In genomic region chr6:44297063-44298038, GRCh38 we compare ENCODE assay signal across 8 cellular contexts. TPM values are rescaled to one million over a fixed set of nuclear protein-coding genes. Genes with fewer than 3 reads are reported as not detected.
DNase-seq lines count a peak whose midpoint lies in the region; ATAC-seq, FAIRE-seq and TF ChIP-seq lines count a peak whose summit lies in the region.

No MANE protein-coding gene starts in this region.

- H3K4me2 ChIP-seq in H1 (ENCODE audit: insufficient read depth in 1 of 2, low read depth in 2 of 2, low read length in 2 of 2), result peak overlapping the region; percentile 65 to 70

- H4K5ac ChIP-seq in H1 (ENCODE audit: insufficient read length, low read depth, low read length), result no peak overlapping the region

- H2BK20ac ChIP-seq in H1 (ENCODE audit: low read length), result no peak overlapping the region

- no peak overlapping the region for H3K14ac ChIP-seq in H1 (ENCODE audit: insufficient read length)

- TF ChIP-seq EP300 in H1 (IDR thresholded peaks at IDR 0.05; ENCODE audit: borderline replicate concordance in 1 of 2, low read depth in 2 of 2, low read length in 2 of 2), result no peak

- H4K91ac ChIP-seq in H1 (replicated peaks; ENCODE audit: insufficient read length, low read length), result no peak overlapping the region

- no peak for TF ChIP-seq RAD21 in H1 (IDR thresholded peaks at IDR 0.05 in 1 of 2, conservative IDR thresholded peaks at IDR 0.05 in 1 of 2; ENCODE audit: low read depth in 2 of 2, low read length in 2 of 2)

- H2AFZ ChIP-seq in H1 (ENCODE audit: low read length), result peak overlapping the region; percentile 6; the same call in 1 of the 2 replicates

- no peaks in the 10 kb centered on the region for H3K79me1 ChIP-seq in H1 (ENCODE audit: low read depth, low read length)

- peaks cover 59% of the 10 kb centered on the region for H3K27me3 Mint-ChIP-seq in CD4-positive, CD25-positive, alpha-beta regulatory T cell
- H3K27me3 Mint-ChIP-seq in activated CD8-positive, alpha-beta T cell treated with anti-CD3 and anti-CD28 coated beads for 36 hours, result peaks cover 31% of the 10 kb centered on the region
- H3K27me3 Mint-ChIP-seq in stimulated activated memory B cell treated with anti-CD40 and anti-IgM and Interleukin-4, amounts not matched to agents 10 μg/mL and 1 μg/mL and 100 μg/mL, for 72 hours, result peaks cover 69% of the 10 kb centered on the region

- H3K9me3 ChIP-seq in CD4-positive, CD25-positive, alpha-beta regulatory T cell (ENCODE audit: control insufficient read depth in 2 of 2, low read length in 2 of 2), result no peaks in the 10 kb centered on the region
- H3K9me3 ChIP-seq in MG63 (no peaks in the 10 kb centered on the region), H1 (ENCODE audit: insufficient read depth in 2 of 2, low read depth in 1 of 2, low read length in 1 of 2) (no peaks in the 10 kb centered on the region), mucosa of descending colon (no peaks in the 10 kb centered on the region)

- peaks cover 16% of the 10 kb centered on the region for H3K4me1 ChIP-seq in CD4-positive, CD25-positive, alpha-beta regulatory T cell (ENCODE audit: control insufficient read depth, insufficient read depth, low read length, poor library complexity, severe bottlenecking)
- H3K4me1 ChIP-seq in H1 (replicated peaks in 1 of 4; ENCODE audit: control insufficient read depth in 3 of 4, insufficient read depth in 4 of 4, low read length in 3 of 4), result peaks cover 0 to 5% (median 4%) of the 10 kb centered on the region in 4 experiments; a peak in 4 of 7 replicates
- peaks cover 10% of the 10 kb centered on the region for H3K4me1 ChIP-seq in mucosa of descending colon (ENCODE audit: low read depth)

- H3K9me3 Mint-ChIP-seq in CD4-positive, CD25-positive, alpha-beta regulatory T cell, result peaks cover 0 to 2% (median 0%) of the 10 kb centered on the region in 7 donors
- no peaks in the 10 kb centered on the region for H3K9me3 Mint-ChIP-seq in activated CD8-positive, alpha-beta T cell treated with anti-CD3 and anti-CD28 coated beads for 36 hours
- no peaks in the 10 kb centered on the region for H3K9me3 Mint-ChIP-seq in stimulated activated memory B cell treated with anti-CD40 and anti-IgM and Interleukin-4, amounts not matched to agents 10 μg/mL and 1 μg/mL and 100 μg/mL, for 72 hours

- H3K4me3 Mint-ChIP-seq in CD4-positive, CD25-positive, alpha-beta regulatory T cell, result peak overlapping the region in 3 of 4 donors; percentile 36 to 74 (median 53)
- peak overlapping the region; percentile 53 for H3K4me3 Mint-ChIP-seq in activated CD8-positive, alpha-beta T cell treated with anti-CD3 and anti-CD28 coated beads for 36 hours
- peak overlapping the region; percentile 55 for H3K4me3 Mint-ChIP-seq in stimulated activated memory B cell treated with anti-CD40 and anti-IgM and Interleukin-4, amounts not matched to agents 10 μg/mL and 1 μg/mL and 100 μg/mL, for 72 hours

- H3K23ac ChIP-seq in H1 (ENCODE audit: insufficient read length), result no peak overlapping the region

- ATAC-seq in CD4-positive, CD25-positive, alpha-beta regulatory T cell (ENCODE audit: low read depth in 2 of 2), result peak; percentile 64 to 66
- peak; percentile 90 for ATAC-seq in activated CD8-positive, alpha-beta T cell treated with anti-CD3 and anti-CD28 coated beads for 36 hours
- ATAC-seq in mucosa of descending colon, result peak; percentile 77
- ATAC-seq in stimulated activated memory B cell treated with anti-CD40 and anti-IgM and Interleukin-4, amounts not matched to agents 10 μg/mL and 1 μg/mL and 100 μg/mL, for 72 hours, result peak; percentile 71
- ATAC-seq in HG03565 (IDR thresholded peaks at IDR 0.05; ENCODE audit: unreplicated experiment), result no peak

- H3K27me3 ChIP-seq in CD4-positive, CD25-positive, alpha-beta regulatory T cell (ENCODE audit: control insufficient read depth, insufficient read depth, low read length), result peaks cover 21% of the 10 kb centered on the region
- H3K27me3 ChIP-seq in MG63 (peaks cover 58% of the 10 kb centered on the region), H1 (replicated peaks in 1 of 4; ENCODE audit: control insufficient read depth in 3 of 4, extremely low read depth in 1 of 4, insufficient read depth in 3 of 4, low read length in 3 of 4) (peaks cover 0 to 19% (median 14%) of the 10 kb centered on the region in 4 experiments; a peak in 6 of 7 replicates)

- peaks cover 0 to 17% (median 0%) of the 10 kb centered on the region in 4 donors for H3K4me1 Mint-ChIP-seq in CD4-positive, CD25-positive, alpha-beta regulatory T cell
- peaks cover 11% of the 10 kb centered on the region for H3K4me1 Mint-ChIP-seq in activated CD8-positive, alpha-beta T cell treated with anti-CD3 and anti-CD28 coated beads for 36 hours (ENCODE audit: low read depth)
- peaks cover 18% of the 10 kb centered on the region for H3K4me1 Mint-ChIP-seq in stimulated activated memory B cell treated with anti-CD40 and anti-IgM and Interleukin-4, amounts not matched to agents 10 μg/mL and 1 μg/mL and 100 μg/mL, for 72 hours

- H3K18ac ChIP-seq in H1 (ENCODE audit: extremely low read depth, low read length), result peak overlapping the region; percentile 24; the same call in 1 of the 2 replicates

- intact Hi-C loops in activated CD8-positive, alpha-beta T cell treated with anti-CD3 and anti-CD28 coated beads for 36 hours (cut with micrococcal nuclease), result no loop called here
- intact Hi-C loops in mucosa of descending colon (cut with DNase I, micrococcal nuclease), result no loop called here

- H3K9ac ChIP-seq in H1 (replicated peaks in 1 of 4; ENCODE audit: extremely low read depth in 1 of 4, low read depth in 3 of 4, low read length in 3 of 4), result peak overlapping the region; percentile 5 to 46 (median 25); a peak in 5 of 7 replicates

- TF ChIP-seq POLR2A in H1 (IDR thresholded peaks at IDR 0.05; ENCODE audit: control extremely low read depth in 1 of 2, low read depth in 2 of 2, low read length in 2 of 2), result peak in 1 of 2 experiments; percentile 38; a peak in 1 of 3 replicates

- 0 out of 2 replicates have a peak overlapping the region, but pooled peaks have one; percentile 13 for H2BK5ac ChIP-seq in H1 (ENCODE audit: low read depth, low read length)

- 2% methylated on average over 33 of the region's 86 CpGs; no CpG with 5 or more reads in 1 of the 2 experiments for whole genome bisulfite sequencing in H1 (ENCODE audit: extremely low coverage in 1 of 2, insufficient coverage in 1 of 2, insufficient read length in 1 of 2, insufficient replicate concordance in 2 of 2, low coverage in 1 of 2, low lambda C conversion rate in 2 of 2, missing lambda C conversion rate in 1 of 2), 2 experiments

- no peak overlapping the region for H3K4ac ChIP-seq in H1 (replicated peaks; ENCODE audit: insufficient read length, low read depth, low read length)

- CTCF ChIA-PET in activated CD8-positive, alpha-beta T cell treated with anti-CD3 and anti-CD28 coated beads for 36 hours (lab: Charles Lee), result interaction anchor here (0.6 to 5.3 kb wide), 6 partner anchors 15 to 63 kb away, joined by 3 to 36 read pairs (median 7); partner anchors contain the start of gene AARS2
- CTCF ChIA-PET in H1 (lab: Charles Lee; ENCODE audit: partially characterized antibody), result interaction anchor here (0.6 to 9.3 kb wide), 13 partner anchors 8 to 46 kb away, joined by 3 to 108 read pairs (median 7); partner anchors contain the start of genes AARS2, SLC35B2 and TMEM151B

- no peak for TF ChIP-seq CTCF in activated CD8-positive, alpha-beta T cell treated with anti-CD3 and anti-CD28 coated beads for 36 hours (IDR thresholded peaks at IDR 0.05)
- TF ChIP-seq CTCF in H1 (IDR thresholded peaks at IDR 0.05; ENCODE audit: control extremely low read depth in 1 of 3, insufficient read depth in 1 of 3, low read depth in 1 of 3, low read length in 3 of 3) (no peak), mucosa of descending colon (IDR thresholded peaks at IDR 0.05) (no peak)

- H3K79me2 ChIP-seq in H1 (ENCODE audit: control insufficient read depth in 1 of 2, insufficient read depth in 2 of 2, low read length in 2 of 2), result no peaks in the 10 kb centered on the region

- H2AK5ac ChIP-seq in H1 (ENCODE audit: low read depth, low read length), result no peak overlapping the region

- H3K27ac Mint-ChIP-seq in CD4-positive, CD25-positive, alpha-beta regulatory T cell, result no peak overlapping the region
- peak overlapping the region; percentile 15 for H3K27ac Mint-ChIP-seq in activated CD8-positive, alpha-beta T cell treated with anti-CD3 and anti-CD28 coated beads for 36 hours
- H3K27ac Mint-ChIP-seq in stimulated activated memory B cell treated with anti-CD40 and anti-IgM and Interleukin-4, amounts not matched to agents 10 μg/mL and 1 μg/mL and 100 μg/mL, for 72 hours, result no peak overlapping the region

- H3K23me2 ChIP-seq in H1 (ENCODE audit: low read depth, low read length), result peaks cover 14% of the 10 kb centered on the region

- H2BK12ac ChIP-seq in H1 (ENCODE audit: low read depth, low read length), result peak overlapping the region; percentile 50; the same call in 1 of the 2 replicates

- H2BK15ac ChIP-seq in H1 (ENCODE audit: low read length), result no peak overlapping the region

- FAIRE-seq in H1 (lab: Jason Lieb, UNC), result no peak

- DNase-seq in CD4-positive, CD25-positive, alpha-beta regulatory T cell, result peak in 2 of 3 donors; percentile 44 to 49
- peak; percentile 75 for DNase-seq in MG63
- peak; percentile 67 for DNase-seq in activated CD8-positive, alpha-beta T cell treated with anti-CD3 and anti-CD28 coated beads for 36 hours
- DNase-seq in H1 (ENCODE audit: low read depth in 1 of 2, low spot score in 2 of 2), result peak in 1 of 2 experiments; percentile 87
- DNase-seq in mucosa of descending colon, result peak in 2 of 3 donors; percentile 45 to 61
- no peak for DNase-seq in DMS114 treated with DMSO at 0.1 percent for 48 hours (lab: John Stamatoyannopoulos, UW; ENCODE audit: unreplicated experiment)

- H4K8ac ChIP-seq in H1 (ENCODE audit: extremely low read depth, insufficient read depth, low read length), result peak overlapping the region; percentile 63

- no peak overlapping the region for H3K4me3 ChIP-seq in CD4-positive, CD25-positive, alpha-beta regulatory T cell (ENCODE audit: low read depth, low read length)
- H3K4me3 ChIP-seq in MG63 (peak overlapping the region; percentile 40), H1 (ENCODE audit: extremely low read depth in 1 of 4, insufficient read depth in 2 of 4, low read depth in 3 of 4, low read length in 4 of 4) (peak overlapping the region; percentile 44 to 83 (median 68)), mucosa of descending colon (no peak overlapping the region)

- peak overlapping the region; percentile 7 for H3K56ac ChIP-seq in H1 (replicated peaks; ENCODE audit: insufficient read length, low read depth, low read length)

- H3K36me3 Mint-ChIP-seq in CD4-positive, CD25-positive, alpha-beta regulatory T cell, result peaks cover 18% of the 10 kb centered on the region
- H3K36me3 Mint-ChIP-seq in activated CD8-positive, alpha-beta T cell treated with anti-CD3 and anti-CD28 coated beads for 36 hours (ENCODE audit: low read depth), result peaks cover 12% of the 10 kb centered on the region
- peaks cover 32% of the 10 kb centered on the region for H3K36me3 Mint-ChIP-seq in stimulated activated memory B cell treated with anti-CD40 and anti-IgM and Interleukin-4, amounts not matched to agents 10 μg/mL and 1 μg/mL and 100 μg/mL, for 72 hours

- POLR2A ChIA-PET in activated CD8-positive, alpha-beta T cell treated with anti-CD3 and anti-CD28 coated beads for 36 hours (lab: Charles Lee), result interaction anchor here (1.0 to 3.2 kb wide), 7 partner anchors 8 to 30 kb away, joined by 3 to 12 read pairs (median 5); no protein-coding TSS in a partner anchor
- POLR2A ChIA-PET in H1 (lab: Charles Lee; ENCODE audit: partially characterized antibody), result interaction anchor here (0.8 to 10.4 kb wide), 17 partner anchors 9 to 63 kb away, joined by 3 to 102 read pairs (median 8); partner anchors contain the start of genes AARS2, HSP90AB1, SLC35B2 and TMEM151B

- no peak overlapping the region for H2BK120ac ChIP-seq in H1 (replicated peaks; ENCODE audit: low read depth, low read length)

- H4K20me1 ChIP-seq in H1 (replicated peaks in 1 of 2; ENCODE audit: control insufficient read depth in 1 of 2, insufficient read depth in 2 of 2, low read length in 2 of 2), result no peaks in the 10 kb centered on the region

- peaks cover 16% of the 10 kb centered on the region for H3K36me3 ChIP-seq in CD4-positive, CD25-positive, alpha-beta regulatory T cell (ENCODE audit: control insufficient read depth, insufficient read depth, low read length)
- H3K36me3 ChIP-seq in MG63 (peaks cover 22% of the 10 kb centered on the region), H1 (ENCODE audit: control insufficient read depth in 2 of 4, insufficient read depth in 4 of 4, low read length in 3 of 4) (peaks cover 5 to 18% (median 6%) of the 10 kb centered on the region in 4 experiments; a peak in 7 of 8 replicates), mucosa of descending colon (ENCODE audit: low read depth) (no peaks in the 10 kb centered on the region)

- H3K27ac ChIP-seq in CD4-positive, CD25-positive, alpha-beta regulatory T cell (ENCODE audit: insufficient read depth, low read length, poor library complexity, severe bottlenecking), result no peak overlapping the region
- no peak overlapping the region for H3K27ac ChIP-seq in H1 (ENCODE audit: low read depth, low read length)

RNA-seq across cellular contexts. Expression of gene AARS2, which starts 15.8 kb away (rescaled TPM):
- total RNA-seq in CD4-positive, CD25-positive, alpha-beta regulatory T cell, result 15.7 TPM
- 1 to 10 TPM; 3.6 to 8.3 (median 6.1) TPM for polyA plus RNA-seq in CD4-positive, CD25-positive, alpha-beta regulatory T cell
- total RNA-seq in MG63 (2014; rRNA removed; shearing (Covaris generic); ENCODE audit: low replicate concordance), result 52.9 and 92.6 TPM in 2 replicates
- 10 to 100 TPM; 16.2 to 16.3 TPM for total RNA-seq in activated CD8-positive, alpha-beta T cell treated with anti-CD3 and anti-CD28 coated beads for 36 hours
- total RNA-seq in H1 (2021; fragmentation: NEBNext Ultra II Directional; extraction: Animal tissue kit (Norgen Biotek cat#: 25700)), result 19.9 and 20.4 TPM in 2 replicates
- 8.6 and 12.8 TPM in 2 replicates for polyA plus RNA-seq in H1 (2011; rRNA removed)
- polyA plus RNA-seq in H1 (2011; cell fraction: cytosol; rRNA removed), result 15.4 TPM
- polyA plus RNA-seq in H1 (2011; cell fraction: nucleus; rRNA removed), result 34.1 TPM
- 8.9 to 18.6 TPM (median 15.1 TPM) in 4 replicates for polyA plus RNA-seq in H1 (2012, experiment 1 of 2)
- polyA plus RNA-seq in H1 (2012, experiment 2 of 2), result 6.4 TPM
- polyA plus RNA-seq in H1 (2013, experiment 1 of 2), result 9.5 TPM
- 7.9 TPM for polyA plus RNA-seq in H1 (2013, experiment 2 of 2)
- 17.7 and 19.9 TPM in 2 replicates for polyA minus RNA-seq in H1 (2011; rRNA and poly(A)+ RNA removed)
- 14.2 TPM for polyA minus RNA-seq in H1 (2011; cell fraction: cytosol; rRNA and poly(A)+ RNA removed)
- polyA minus RNA-seq in H1 (2011; cell fraction: nucleus; rRNA and poly(A)+ RNA removed), result 37.3 TPM
- 10 to 100 TPM; 12.5 to 21.1 (median 15.9) TPM for total RNA-seq in mucosa of descending colon

RNA-seq across cellular contexts. Expression of gene TMEM151B, which starts 27.1 kb away (rescaled TPM):
- total RNA-seq in CD4-positive, CD25-positive, alpha-beta regulatory T cell, result not detected
- not detected for polyA plus RNA-seq in CD4-positive, CD25-positive, alpha-beta regulatory T cell
- total RNA-seq in MG63 (2014; rRNA removed; shearing (Covaris generic); ENCODE audit: low replicate concordance), result 0.20 TPM in 1 of 2 replicates, not detected in the other
- total RNA-seq in activated CD8-positive, alpha-beta T cell treated with anti-CD3 and anti-CD28 coated beads for 36 hours, result under 1 TPM in 1 of 2 experiments, not detected in 1; 0.05 TPM
- 15.5 and 15.7 TPM in 2 replicates for total RNA-seq in H1 (2021; fragmentation: NEBNext Ultra II Directional; extraction: Animal tissue kit (Norgen Biotek cat#: 25700))
- 8.0 and 11.6 TPM in 2 replicates for polyA plus RNA-seq in H1 (2011; rRNA removed)
- polyA plus RNA-seq in H1 (2011; cell fraction: cytosol; rRNA removed), result 9.9 TPM
- polyA plus RNA-seq in H1 (2011; cell fraction: nucleus; rRNA removed), result 22.6 TPM
- 10.2 to 14.9 TPM (median 13.2 TPM) in 4 replicates for polyA plus RNA-seq in H1 (2012, experiment 1 of 2)
- 12.1 TPM for polyA plus RNA-seq in H1 (2012, experiment 2 of 2)
- polyA plus RNA-seq in H1 (2013, experiment 1 of 2), result 7.8 TPM
- 7.7 TPM for polyA plus RNA-seq in H1 (2013, experiment 2 of 2)
- polyA minus RNA-seq in H1 (2011; rRNA and poly(A)+ RNA removed), result 8.8 and 10.7 TPM in 2 replicates
- 6.5 TPM for polyA minus RNA-seq in H1 (2011; cell fraction: cytosol; rRNA and poly(A)+ RNA removed)
- polyA minus RNA-seq in H1 (2011; cell fraction: nucleus; rRNA and poly(A)+ RNA removed), result 6.2 TPM
- 1 to 10 TPM in 1 of 3 donors, under 1 TPM in 2; 0.17 to 1.4 (median 0.31) TPM for total RNA-seq in mucosa of descending colon

RNA-seq across cellular contexts. Expression of gene NFKBIE, which starts 32.0 kb away (rescaled TPM):
- 53.8 TPM for total RNA-seq in CD4-positive, CD25-positive, alpha-beta regulatory T cell
- polyA plus RNA-seq in CD4-positive, CD25-positive, alpha-beta regulatory T cell, result 1 to 10 TPM; 3.6 to 7.0 (median 6.1) TPM
- total RNA-seq in MG63 (2014; rRNA removed; shearing (Covaris generic); ENCODE audit: low replicate concordance), result 24.4 and 35.2 TPM in 2 replicates
- total RNA-seq in activated CD8-positive, alpha-beta T cell treated with anti-CD3 and anti-CD28 coated beads for 36 hours, result 10 to 100 TPM; 13.3 to 17.9 TPM
- 10.8 and 13.5 TPM in 2 replicates for total RNA-seq in H1 (2021; fragmentation: NEBNext Ultra II Directional; extraction: Animal tissue kit (Norgen Biotek cat#: 25700))
- polyA plus RNA-seq in H1 (2011; rRNA removed), result 19.2 and 22.9 TPM in 2 replicates
- polyA plus RNA-seq in H1 (2011; cell fraction: cytosol; rRNA removed), result 18.8 TPM
- 14.3 TPM for polyA plus RNA-seq in H1 (2011; cell fraction: nucleus; rRNA removed)
- 12.7 to 17.1 TPM (median 13.6 TPM) in 4 replicates for polyA plus RNA-seq in H1 (2012, experiment 1 of 2)
- polyA plus RNA-seq in H1 (2012, experiment 2 of 2), result 17.0 TPM
- 6.2 TPM for polyA plus RNA-seq in H1 (2013, experiment 1 of 2)
- 7.5 TPM for polyA plus RNA-seq in H1 (2013, experiment 2 of 2)
- 7.0 and 9.3 TPM in 2 replicates for polyA minus RNA-seq in H1 (2011; rRNA and poly(A)+ RNA removed)
- 7.8 TPM for polyA minus RNA-seq in H1 (2011; cell fraction: cytosol; rRNA and poly(A)+ RNA removed)
- 12.2 TPM for polyA minus RNA-seq in H1 (2011; cell fraction: nucleus; rRNA and poly(A)+ RNA removed)
- total RNA-seq in mucosa of descending colon, result 10 to 100 TPM in 2 of 3 donors, 1 to 10 TPM in 1; 8.7 to 13.4 (median 10.8) TPM

RNA-seq across cellular contexts. Expression of gene SLC35B2, which starts 40.0 kb away (rescaled TPM):
- total RNA-seq in CD4-positive, CD25-positive, alpha-beta regulatory T cell, result 14.8 TPM
- polyA plus RNA-seq in CD4-positive, CD25-positive, alpha-beta regulatory T cell, result 10 to 100 TPM; 33.0 to 42.4 (median 36.8) TPM
- total RNA-seq in MG63 (2014; rRNA removed; shearing (Covaris generic); ENCODE audit: low replicate concordance), result 386 and 631 TPM in 2 replicates
- 10 to 100 TPM; 15.4 to 16.7 TPM for total RNA-seq in activated CD8-positive, alpha-beta T cell treated with anti-CD3 and anti-CD28 coated beads for 36 hours
- 29.5 and 32.3 TPM in 2 replicates for total RNA-seq in H1 (2021; fragmentation: NEBNext Ultra II Directional; extraction: Animal tissue kit (Norgen Biotek cat#: 25700))
- 65.0 and 73.7 TPM in 2 replicates for polyA plus RNA-seq in H1 (2011; rRNA removed)
- polyA plus RNA-seq in H1 (2011; cell fraction: cytosol; rRNA removed), result 49.6 TPM
- 90.4 TPM for polyA plus RNA-seq in H1 (2011; cell fraction: nucleus; rRNA removed)
- 26.2 to 41.2 TPM (median 36.7 TPM) in 4 replicates for polyA plus RNA-seq in H1 (2012, experiment 1 of 2)
- polyA plus RNA-seq in H1 (2012, experiment 2 of 2), result 48.9 TPM
- polyA plus RNA-seq in H1 (2013, experiment 1 of 2), result 43.7 TPM
- polyA plus RNA-seq in H1 (2013, experiment 2 of 2), result 43.6 TPM
- polyA minus RNA-seq in H1 (2011; rRNA and poly(A)+ RNA removed), result 48.1 and 49.1 TPM in 2 replicates
- 21.4 TPM for polyA minus RNA-seq in H1 (2011; cell fraction: cytosol; rRNA and poly(A)+ RNA removed)
- 25.3 TPM for polyA minus RNA-seq in H1 (2011; cell fraction: nucleus; rRNA and poly(A)+ RNA removed)
- total RNA-seq in mucosa of descending colon, result 10 to 100 TPM; 24.9 to 38.0 (median 31.6) TPM

RNA-seq across cellular contexts. Expression of gene SPATS1, which starts 45.1 kb away (rescaled TPM):
- not detected for total RNA-seq in CD4-positive, CD25-positive, alpha-beta regulatory T cell
- not detected for polyA plus RNA-seq in CD4-positive, CD25-positive, alpha-beta regulatory T cell
- total RNA-seq in MG63 (2014; rRNA removed; shearing (Covaris generic); ENCODE audit: low replicate concordance), result not detected in 2 replicates
- total RNA-seq in activated CD8-positive, alpha-beta T cell treated with anti-CD3 and anti-CD28 coated beads for 36 hours, result not detected
- not detected in 2 replicates for total RNA-seq in H1 (2021; fragmentation: NEBNext Ultra II Directional; extraction: Animal tissue kit (Norgen Biotek cat#: 25700))
- not detected in 2 replicates for polyA plus RNA-seq in H1 (2011; rRNA removed)
- not detected for polyA plus RNA-seq in H1 (2011; cell fraction: cytosol; rRNA removed)
- polyA plus RNA-seq in H1 (2011; cell fraction: nucleus; rRNA removed), result not detected
- not detected in 4 replicates for polyA plus RNA-seq in H1 (2012, experiment 1 of 2)
- not detected for polyA plus RNA-seq in H1 (2012, experiment 2 of 2)
- polyA plus RNA-seq in H1 (2013, experiment 1 of 2), result not detected
- not detected for polyA plus RNA-seq in H1 (2013, experiment 2 of 2)
- not detected in 2 replicates for polyA minus RNA-seq in H1 (2011; rRNA and poly(A)+ RNA removed)
- not detected for polyA minus RNA-seq in H1 (2011; cell fraction: cytosol; rRNA and poly(A)+ RNA removed)
- not detected for polyA minus RNA-seq in H1 (2011; cell fraction: nucleus; rRNA and poly(A)+ RNA removed)
- not detected for total RNA-seq in mucosa of descending colon

Comparison
In these comparisons a context has a peak if more than half of its experiments do, and no peak if none do; other contexts are left out.
1. H3K4me3 ChIP-seq: peak in MG63 (single experiment) and H1 (4 of 4); none in CD4-positive, CD25-positive, alpha-beta regulatory T cell (single experiment) and mucosa of descending colon (single experiment).
2. Peak in every context shown above with its lines, with median percentiles within 50 percentile points of each other: H3K4me3 Mint-ChIP-seq.